In the genomic region with DNA sequence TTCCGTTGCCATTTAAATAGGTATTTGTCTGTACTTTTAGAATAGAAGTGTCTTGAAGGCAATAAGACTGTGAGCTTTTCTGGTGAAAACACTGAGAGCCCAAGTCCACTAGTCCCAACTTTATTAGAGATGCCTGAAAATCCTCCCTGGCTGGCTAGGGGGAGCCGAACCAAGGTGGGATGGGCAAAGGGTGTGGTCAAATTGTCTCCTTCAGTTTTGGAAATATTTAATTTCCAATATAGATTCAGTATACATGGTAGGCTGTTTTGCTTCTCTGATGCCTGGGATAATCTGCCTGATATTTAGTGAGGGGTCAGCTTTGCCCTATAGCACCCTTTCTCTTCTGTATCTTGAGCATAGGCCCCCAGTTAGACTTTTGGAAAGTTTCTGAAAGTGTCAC, we compare ENCODE assay signal across 1 cellular context.
TF ChIP-seq lines count a peak whose summit lies in the region.

No MANE protein-coding gene starts in this region.

TF ChIP-seq in Ishikawa, 13 proteins besides CTCF, POLR2A, EP300 and RAD21 (continued from another document):
- TF ChIP-seq, protein P1, sequence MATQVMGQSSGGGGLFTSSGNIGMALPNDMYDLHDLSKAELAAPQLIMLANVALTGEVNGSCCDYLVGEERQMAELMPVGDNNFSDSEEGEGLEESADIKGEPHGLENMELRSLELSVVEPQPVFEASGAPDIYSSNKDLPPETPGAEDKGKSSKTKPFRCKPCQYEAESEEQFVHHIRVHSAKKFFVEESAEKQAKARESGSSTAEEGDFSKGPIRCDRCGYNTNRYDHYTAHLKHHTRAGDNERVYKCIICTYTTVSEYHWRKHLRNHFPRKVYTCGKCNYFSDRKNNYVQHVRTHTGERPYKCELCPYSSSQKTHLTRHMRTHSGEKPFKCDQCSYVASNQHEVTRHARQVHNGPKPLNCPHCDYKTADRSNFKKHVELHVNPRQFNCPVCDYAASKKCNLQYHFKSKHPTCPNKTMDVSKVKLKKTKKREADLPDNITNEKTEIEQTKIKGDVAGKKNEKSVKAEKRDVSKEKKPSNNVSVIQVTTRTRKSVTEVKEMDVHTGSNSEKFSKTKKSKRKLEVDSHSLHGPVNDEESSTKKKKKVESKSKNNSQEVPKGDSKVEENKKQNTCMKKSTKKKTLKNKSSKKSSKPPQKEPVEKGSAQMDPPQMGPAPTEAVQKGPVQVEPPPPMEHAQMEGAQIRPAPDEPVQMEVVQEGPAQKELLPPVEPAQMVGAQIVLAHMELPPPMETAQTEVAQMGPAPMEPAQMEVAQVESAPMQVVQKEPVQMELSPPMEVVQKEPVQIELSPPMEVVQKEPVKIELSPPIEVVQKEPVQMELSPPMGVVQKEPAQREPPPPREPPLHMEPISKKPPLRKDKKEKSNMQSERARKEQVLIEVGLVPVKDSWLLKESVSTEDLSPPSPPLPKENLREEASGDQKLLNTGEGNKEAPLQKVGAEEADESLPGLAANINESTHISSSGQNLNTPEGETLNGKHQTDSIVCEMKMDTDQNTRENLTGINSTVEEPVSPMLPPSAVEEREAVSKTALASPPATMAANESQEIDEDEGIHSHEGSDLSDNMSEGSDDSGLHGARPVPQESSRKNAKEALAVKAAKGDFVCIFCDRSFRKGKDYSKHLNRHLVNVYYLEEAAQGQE (IDR thresholded peaks at IDR 0.05; ENCODE audit: low read depth), result no peak
- TF ChIP-seq FOXM1 (IDR thresholded peaks at IDR 0.05; ENCODE audit: borderline replicate concordance, low read depth) (no peak), ZBTB7A (IDR thresholded peaks at IDR 0.05; ENCODE audit: low read depth) (no peak), NFIC (IDR thresholded peaks at IDR 0.05) (no peak), EGR1 (IDR thresholded peaks at IDR 0.05) (no peak), CEBPB (IDR thresholded peaks at IDR 0.05) (no peak), TCF12 (IDR thresholded peaks at IDR 0.05; ENCODE audit: low read depth) (no peak), TEAD4 (IDR thresholded peaks at IDR 0.05) (no peak), CREB1 (IDR thresholded peaks at IDR 0.05; ENCODE audit: low read depth) (no peak), TAF1 (IDR thresholded peaks at IDR 0.05; ENCODE audit: low read depth) (no peak)
- TF ChIP-seq, protein P2, sequence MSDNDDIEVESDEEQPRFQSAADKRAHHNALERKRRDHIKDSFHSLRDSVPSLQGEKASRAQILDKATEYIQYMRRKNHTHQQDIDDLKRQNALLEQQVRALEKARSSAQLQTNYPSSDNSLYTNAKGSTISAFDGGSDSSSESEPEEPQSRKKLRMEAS (IDR thresholded peaks at IDR 0.05), result no peak
